2 cellular contexts compared by ENCODE assay signal in genomic region chr20:35517125-35517524, GRCh38.
TF ChIP-seq lines count a peak whose summit lies in the region.

No MANE protein-coding gene starts in this region.

TF ChIP-seq in HCT116, 20 proteins besides CTCF, POLR2A, EP300 and RAD21 (continued from another document):
- no peak for TF ChIP-seq MAX (IDR thresholded peaks at IDR 0.05)
TF ChIP-seq in HCT116: peak in this region for 0.

TF ChIP-seq in WTC11, 78 proteins besides CTCF, POLR2A, EP300 and RAD21 (continued from another document):
- TF ChIP-seq E2F1 (CRISPR knock-in tag; IDR thresholded peaks at IDR 0.05) = no peak
- TF ChIP-seq SP1 (CRISPR knock-in tag; conservative IDR thresholded peaks at IDR 0.05) = no peak
- no peak for TF ChIP-seq PRRX2 (CRISPR knock-in tag; IDR thresholded peaks at IDR 0.05)
- TF ChIP-seq HMGA2 (CRISPR knock-in tag; IDR thresholded peaks at IDR 0.05) = no peak
- no peak for TF ChIP-seq MXD4 (CRISPR knock-in tag; IDR thresholded peaks at IDR 0.05; ENCODE audit: borderline replicate concordance)
- no peak for TF ChIP-seq ZNF416 (CRISPR knock-in tag; IDR thresholded peaks at IDR 0.05)
- no peak for TF ChIP-seq ELF4 (CRISPR knock-in tag; IDR thresholded peaks at IDR 0.05; ENCODE audit: low read depth)
- no peak for TF ChIP-seq FOXP1 (CRISPR knock-in tag; IDR thresholded peaks at IDR 0.05; ENCODE audit: borderline replicate concordance)
- no peak for TF ChIP-seq CBFB (CRISPR knock-in tag; IDR thresholded peaks at IDR 0.05; ENCODE audit: low read depth)
- TF ChIP-seq IRF1 (CRISPR knock-in tag; IDR thresholded peaks at IDR 0.05) = no peak
- no peak for TF ChIP-seq TEAD4 (CRISPR knock-in tag; IDR thresholded peaks at IDR 0.05)
- TF ChIP-seq EMX1 (CRISPR knock-in tag; IDR thresholded peaks at IDR 0.05) = no peak
- TF ChIP-seq ZNF532 (CRISPR knock-in tag; IDR thresholded peaks at IDR 0.05; ENCODE audit: borderline replicate concordance) = no peak
- TF ChIP-seq ATF6 (CRISPR knock-in tag; IDR thresholded peaks at IDR 0.05) = no peak
